8 cellular contexts compared by ENCODE assay signal in the genomic region with DNA sequence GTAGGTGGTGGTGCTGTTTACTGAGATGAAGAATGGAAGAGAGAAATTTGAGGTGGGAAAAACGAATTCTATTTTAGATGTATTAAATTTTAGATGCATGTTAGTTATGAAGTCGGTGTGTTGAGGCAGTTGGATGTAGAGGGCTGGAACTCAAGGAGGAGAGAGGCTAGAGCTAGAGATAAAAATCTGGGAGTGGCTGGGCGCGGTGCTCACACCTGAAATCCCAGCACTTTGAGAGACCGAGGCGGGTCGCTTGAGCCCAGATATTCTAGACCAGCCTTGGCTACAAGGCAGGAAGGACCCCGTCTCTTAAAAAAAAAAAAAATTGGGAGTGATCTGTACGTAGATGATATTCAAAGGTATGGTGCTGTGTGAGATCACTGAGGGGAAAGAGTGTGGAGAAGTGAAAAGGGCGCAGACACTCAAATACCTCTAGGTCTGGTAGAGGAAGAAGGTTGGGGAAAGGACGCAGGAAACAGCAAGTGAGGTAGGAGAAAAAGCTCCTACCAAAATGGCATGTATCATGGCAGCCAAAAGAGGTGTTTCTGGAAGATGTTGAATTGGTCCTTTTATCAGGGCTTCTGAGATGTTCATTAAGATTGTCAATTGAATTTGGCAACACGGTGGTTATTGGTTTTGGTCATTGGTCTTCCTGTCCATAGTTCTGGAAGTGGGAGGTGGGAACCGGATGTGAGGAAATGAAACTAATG. TPM values are rescaled to one million over a fixed set of nuclear protein-coding genes. Genes with fewer than 3 reads are reported as not detected.
DNase-seq lines count a peak whose midpoint lies in the region; ATAC-seq and TF ChIP-seq lines count a peak whose summit lies in the region.

No MANE protein-coding gene starts in this region.

- H3K36me3 ChIP-seq in HUES48 (ENCODE audit: control insufficient read depth, insufficient read depth, low read length) = peaks cover 4% of the 10 kb centered on the region

- H3K4me3 ChIP-seq in AG04449 (ENCODE audit: low read depth, low read length) = peak overlapping the region; percentile 89
- H3K4me3 ChIP-seq in HUES48 (ENCODE audit: low read depth, low read length) = peak overlapping the region; percentile 99
- H3K4me3 ChIP-seq in astrocyte of the spinal cord (ENCODE audit: low read depth, low read length) = peak overlapping the region; percentile 57

- H3K27me3 Mint-ChIP-seq in memory B cell = peaks cover 1% of the 10 kb centered on the region

- DNase-seq in AG04449 (ENCODE audit: low read depth, low spot score) = no peak
- DNase-seq in astrocyte of the spinal cord (ENCODE audit: low read depth, low spot score) = no peak
- no peak for DNase-seq in memory B cell (ENCODE audit: low spot score in 2 of 2)
- no peak for DNase-seq in stimulated activated CD4-positive, alpha-beta T cell treated with anti-CD3 and anti-CD28 coated beads, Interleukin-4, amount 100 ng/mL, for 24 hours
- no peak for DNase-seq in hepatic stellate cell (ENCODE audit: low spot score)

- H3K27me3 ChIP-seq in HUES48 (ENCODE audit: control insufficient read depth, insufficient read depth, low read length) = no peaks in the 10 kb centered on the region

- ATAC-seq in memory B cell (ENCODE audit: low read depth) (no peak), esophagus mucosa (no peak), HG03378 (IDR thresholded peaks at IDR 0.05; ENCODE audit: unreplicated experiment) (no peak)

- H3K4me1 ChIP-seq in HUES48 (ENCODE audit: control insufficient read depth, insufficient read depth, low read length) = peaks cover 21% of the 10 kb centered on the region

- H3K27ac ChIP-seq in HUES48 (ENCODE audit: low read depth, low read length) = no peak overlapping the region

- POLR2A ChIA-PET in AG04449 (lab: Yijun Ruan, JAX) = interaction anchor here (1.8 kb wide), 1 partner anchor 63 kb away, joined by 6 read pairs; no protein-coding TSS in a partner anchor

- peak overlapping the region; percentile 39 for H3K27ac Mint-ChIP-seq in memory B cell

- CTCF ChIA-PET in AG04449 (lab: Yijun Ruan, JAX) = interaction anchor here (0.6 to 1.2 kb wide), 3 partner anchors 49 to 70 kb away, joined by 3 read pairs; no protein-coding TSS in a partner anchor

- TF ChIP-seq CTCF in AG04449 (IDR thresholded peaks at IDR 0.05; ENCODE audit: insufficient read depth, low read length, missing control alignments) (no peak), astrocyte of the spinal cord (IDR thresholded peaks at IDR 0.05; ENCODE audit: low read depth, low read length) (no peak)

- peak overlapping the region; percentile 96 for H3K9ac ChIP-seq in HUES48 (ENCODE audit: low read depth, low read length)

- peaks cover 7% of the 10 kb centered on the region for H3K36me3 Mint-ChIP-seq in memory B cell

- H3K4me3 Mint-ChIP-seq in memory B cell = peak overlapping the region; percentile 75

- in situ Hi-C loops in astrocyte of the spinal cord (cut with HindIII; ENCODE audit: low sequenced_read_pairs) = no loop called here

- H3K9me3 Mint-ChIP-seq in memory B cell = no peaks in the 10 kb centered on the region

- H3K4me1 Mint-ChIP-seq in memory B cell = peaks cover 27% of the 10 kb centered on the region

- H3K9me3 ChIP-seq in HUES48 (ENCODE audit: control insufficient read depth, insufficient read depth, low read length) = no peaks in the 10 kb centered on the region

RNA-seq across cellular contexts. Expression of gene YEATS2, which starts 1.8 kb away (rescaled TPM):
- 13.2 TPM for total RNA-seq in esophagus mucosa
